In genomic region chr11:124763156-124763947, GRCh38 we compare ENCODE assay signal across 8 cellular contexts. TPM values are rescaled to one million over a fixed set of nuclear protein-coding genes. Genes with fewer than 3 reads are reported as not detected.
DNase-seq lines count a peak whose midpoint lies in the region; ATAC-seq and TF ChIP-seq lines count a peak whose summit lies in the region.

No MANE protein-coding gene starts in this region.

- peaks cover 8% of the 10 kb centered on the region for H3K4me1 Mint-ChIP-seq in Calu3 (ENCODE audit: low read depth, unreplicated experiment)

- H3K4me3 Mint-ChIP-seq in Calu3 (ENCODE audit: low read depth, unreplicated experiment), result peak overlapping the region; percentile 72

- peak; percentile 68 for TF ChIP-seq CTCF in Calu3 (IDR thresholded peaks at IDR 0.05; ENCODE audit: unreplicated experiment)

- H3K36me3 Mint-ChIP-seq in Calu3 (ENCODE audit: insufficient read depth, unreplicated experiment), result peaks cover 15% of the 10 kb centered on the region

- CTCF ChIA-PET in Calu3 (lab: Charles Lee), result interaction anchor here (0.6 to 3.0 kb wide), 6 partner anchors 17 to 94 kb away, joined by 3 to 16 read pairs (median 7); partner anchors contain the start of gene MSANTD2

- BruUV-seq in Calu3 (replicated peaks; lab: Mats Ljungman, UMichigan), result no TSS peak

- intact Hi-C loops in Calu3 (cut with micrococcal nuclease; ENCODE audit: unreplicated experiment) (loop anchor here (1.0 to 5.0 kb wide), 3 partner anchors 17 to 94 kb away; no protein-coding TSS in a partner anchor), left colon (cut with DNase I, micrococcal nuclease) (loop anchor here (2.0 to 10.0 kb wide), 3 partner anchors 71 to 93 kb away; partner anchors contain the start of genes SIAE (in 1 of the 2) and SPA17 (in 1 of the 2))

- H3K27ac Mint-ChIP-seq in Calu3 (ENCODE audit: unreplicated experiment), result no peak overlapping the region

- H3K9me3 Mint-ChIP-seq in Calu3 (ENCODE audit: low read depth, unreplicated experiment), result no peaks in the 10 kb centered on the region

- ATAC-seq in HG02642 (IDR thresholded peaks at IDR 0.05; ENCODE audit: poor library complexity, unreplicated experiment) (peak; percentile 19), left colon (peak; percentile 55), HG03095 (IDR thresholded peaks at IDR 0.05; ENCODE audit: unreplicated experiment) (no peak)

- H3K27me3 Mint-ChIP-seq in Calu3 (ENCODE audit: unreplicated experiment), result no peaks in the 10 kb centered on the region

- DNase-seq in Calu3, result peak; percentile 80
- peak; percentile 72 for DNase-seq in NCI-H345 treated with DMSO at 0.1 percent for 48 hours (lab: John Stamatoyannopoulos, UW; ENCODE audit: unreplicated experiment)
- DNase-seq in activated CD4-positive, alpha-beta T cell treated with anti-CD3 and anti-CD28 coated beads for 1 hour, result peak; percentile 76
- peak; percentile 74 for DNase-seq in cerebellar cortex (ENCODE audit: low spot score)
- DNase-seq in left colon, result peak; percentile 79 to 97
- DNase-seq in stimulated activated CD4-positive, alpha-beta T cell treated with anti-CD3 and anti-CD28 coated beads, Interleukin-2, amount 100 ng/mL, for 48 hours, result peak; percentile 80 to 83

RNA-seq across cellular contexts. Expression of gene ESAM, which starts 1.3 kb away (rescaled TPM):
- 1.0 and 1.1 TPM in 2 replicates for total RNA-seq in Calu3 (2022)
- total RNA-seq in left colon, result 1 to 10 TPM; 8.6 to 9.6 TPM

RNA-seq across cellular contexts. Expression of gene VSIG2, which starts 11.3 kb away (rescaled TPM):
- not detected in 2 replicates for total RNA-seq in Calu3 (2022)
- total RNA-seq in left colon, result 100 to 1,000 TPM; 176 to 228 TPM

RNA-seq across cellular contexts. Expression of gene NRGN, which starts 23.6 kb away (rescaled TPM):
- total RNA-seq in Calu3 (2022), result 5.8 and 6.0 TPM in 2 replicates
- total RNA-seq in left colon, result 1 to 10 TPM; 1.8 to 2.5 TPM

RNA-seq across cellular contexts. Expression of gene MSANTD2, which starts 36.9 kb away (rescaled TPM):
- total RNA-seq in Calu3 (2022) (12.6 and 13.0 TPM in 2 replicates), left colon (1 to 10 TPM; 7.3 to 9.0 TPM)

Comparison
In these comparisons a context has a peak if more than half of its experiments do, and no peak if none do; other contexts are left out.
1. RNA of gene VSIG2, which starts 11.3 kb away (total RNA-seq): 176 to 228 TPM in left colon; not detected in Calu3; every median in the first group is over 100 times any median in the second.
2. Peak in every context shown above with its lines, with median percentiles within 50 percentile points of each other: DNase-seq.